ENCODE assay signal across 1 cellular context in genomic region chr7:41608447-41608846, GRCh38.
TF ChIP-seq lines count a peak whose summit lies in the region.

No MANE protein-coding gene starts in this region.

TF ChIP-seq in HepG2, 621 proteins besides CTCF, POLR2A, EP300 and RAD21 (continued from another document):
- TF ChIP-seq ZNF281 (CRISPR knock-in tag; IDR thresholded peaks at IDR 0.05; ENCODE audit: borderline replicate concordance) (no peak), ZSCAN31 (CRISPR knock-in tag; IDR thresholded peaks at IDR 0.05; ENCODE audit: low read depth) (no peak), MAFK (conservative IDR thresholded peaks at IDR 0.05 in 1 of 2, IDR thresholded peaks at IDR 0.05 in 1 of 2; ENCODE audit: low read length in 2 of 2) (peak; percentile 45 to 76; a peak in 3 of 4 replicates)
